1 cellular context compared by ENCODE assay signal in the genomic region with DNA sequence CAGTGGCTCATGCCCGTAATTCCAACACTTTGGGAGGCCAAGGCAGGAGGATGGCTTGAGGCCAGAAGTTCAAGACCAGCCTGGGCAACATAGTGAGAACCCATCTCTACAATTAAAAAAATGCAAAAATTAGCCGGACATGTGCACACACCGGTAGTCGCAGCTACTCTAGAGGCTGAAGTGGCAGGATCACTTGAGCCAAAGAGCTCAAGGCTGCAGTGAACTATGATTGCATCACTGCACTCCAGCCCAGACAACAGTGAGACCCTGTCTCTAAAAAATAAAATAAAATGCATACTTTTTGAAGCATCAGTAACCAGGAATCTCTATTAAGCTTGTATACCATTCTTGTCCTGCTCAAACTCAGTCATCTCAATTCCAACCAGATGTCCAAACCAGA.
TF ChIP-seq lines count a peak whose summit lies in the region.

No MANE protein-coding gene starts in this region.

TF ChIP-seq in GM23338, 12 proteins besides CTCF, POLR2A, EP300 and RAD21 (continued from another document):
- TF ChIP-seq, protein P1, sequence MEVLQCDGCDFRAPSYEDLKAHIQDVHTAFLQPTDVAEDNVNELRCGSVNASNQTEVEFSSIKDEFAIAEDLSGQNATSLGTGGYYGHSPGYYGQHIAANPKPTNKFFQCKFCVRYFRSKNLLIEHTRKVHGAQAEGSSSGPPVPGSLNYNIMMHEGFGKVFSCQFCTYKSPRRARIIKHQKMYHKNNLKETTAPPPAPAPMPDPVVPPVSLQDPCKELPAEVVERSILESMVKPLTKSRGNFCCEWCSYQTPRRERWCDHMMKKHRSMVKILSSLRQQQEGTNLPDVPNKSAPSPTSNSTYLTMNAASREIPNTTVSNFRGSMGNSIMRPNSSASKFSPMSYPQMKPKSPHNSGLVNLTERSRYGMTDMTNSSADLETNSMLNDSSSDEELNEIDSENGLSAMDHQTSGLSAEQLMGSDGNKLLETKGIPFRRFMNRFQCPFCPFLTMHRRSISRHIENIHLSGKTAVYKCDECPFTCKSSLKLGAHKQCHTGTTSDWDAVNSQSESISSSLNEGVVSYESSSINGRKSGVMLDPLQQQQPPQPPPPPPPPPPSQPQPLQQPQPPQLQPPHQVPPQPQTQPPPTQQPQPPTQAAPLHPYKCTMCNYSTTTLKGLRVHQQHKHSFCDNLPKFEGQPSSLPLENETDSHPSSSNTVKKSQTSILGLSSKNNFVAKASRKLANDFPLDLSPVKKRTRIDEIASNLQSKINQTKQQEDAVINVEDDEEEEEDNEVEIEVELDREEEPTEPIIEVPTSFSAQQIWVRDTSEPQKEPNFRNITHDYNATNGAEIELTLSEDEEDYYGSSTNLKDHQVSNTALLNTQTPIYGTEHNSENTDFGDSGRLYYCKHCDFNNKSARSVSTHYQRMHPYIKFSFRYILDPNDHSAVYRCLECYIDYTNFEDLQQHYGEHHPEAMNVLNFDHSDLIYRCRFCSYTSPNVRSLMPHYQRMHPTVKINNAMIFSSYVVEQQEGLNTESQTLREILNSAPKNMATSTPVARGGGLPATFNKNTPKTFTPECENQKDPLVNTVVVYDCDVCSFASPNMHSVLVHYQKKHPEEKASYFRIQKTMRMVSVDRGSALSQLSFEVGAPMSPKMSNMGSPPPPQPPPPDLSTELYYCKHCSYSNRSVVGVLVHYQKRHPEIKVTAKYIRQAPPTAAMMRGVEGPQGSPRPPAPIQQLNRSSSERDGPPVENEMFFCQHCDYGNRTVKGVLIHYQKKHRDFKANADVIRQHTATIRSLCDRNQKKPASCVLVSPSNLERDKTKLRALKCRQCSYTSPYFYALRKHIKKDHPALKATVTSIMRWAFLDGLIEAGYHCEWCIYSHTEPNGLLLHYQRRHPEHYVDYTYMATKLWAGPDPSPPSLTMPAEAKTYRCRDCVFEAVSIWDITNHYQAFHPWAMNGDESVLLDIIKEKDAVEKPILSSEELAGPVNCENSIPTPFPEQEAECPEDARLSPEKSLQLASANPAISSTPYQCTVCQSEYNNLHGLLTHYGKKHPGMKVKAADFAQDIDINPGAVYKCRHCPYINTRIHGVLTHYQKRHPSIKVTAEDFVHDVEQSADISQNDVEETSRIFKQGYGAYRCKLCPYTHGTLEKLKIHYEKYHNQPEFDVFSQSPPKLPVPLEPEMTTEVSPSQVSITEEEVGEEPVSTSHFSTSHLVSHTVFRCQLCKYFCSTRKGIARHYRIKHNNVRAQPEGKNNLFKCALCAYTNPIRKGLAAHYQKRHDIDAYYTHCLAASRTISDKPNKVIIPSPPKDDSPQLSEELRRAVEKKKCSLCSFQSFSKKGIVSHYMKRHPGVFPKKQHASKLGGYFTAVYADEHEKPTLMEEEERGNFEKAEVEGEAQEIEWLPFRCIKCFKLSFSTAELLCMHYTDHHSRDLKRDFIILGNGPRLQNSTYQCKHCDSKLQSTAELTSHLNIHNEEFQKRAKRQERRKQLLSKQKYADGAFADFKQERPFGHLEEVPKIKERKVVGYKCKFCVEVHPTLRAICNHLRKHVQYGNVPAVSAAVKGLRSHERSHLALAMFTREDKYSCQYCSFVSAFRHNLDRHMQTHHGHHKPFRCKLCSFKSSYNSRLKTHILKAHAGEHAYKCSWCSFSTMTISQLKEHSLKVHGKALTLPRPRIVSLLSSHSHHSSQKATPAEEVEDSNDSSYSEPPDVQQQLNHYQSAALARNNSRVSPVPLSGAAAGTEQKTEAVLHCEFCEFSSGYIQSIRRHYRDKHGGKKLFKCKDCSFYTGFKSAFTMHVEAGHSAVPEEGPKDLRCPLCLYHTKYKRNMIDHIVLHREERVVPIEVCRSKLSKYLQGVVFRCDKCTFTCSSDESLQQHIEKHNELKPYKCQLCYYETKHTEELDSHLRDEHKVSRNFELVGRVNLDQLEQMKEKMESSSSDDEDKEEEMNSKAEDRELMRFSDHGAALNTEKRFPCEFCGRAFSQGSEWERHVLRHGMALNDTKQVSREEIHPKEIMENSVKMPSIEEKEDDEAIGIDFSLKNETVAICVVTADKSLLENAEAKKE (CRISPR knock-in tag; IDR thresholded peaks at IDR 0.05), result no peak
- TF ChIP-seq JUNB (IDR thresholded peaks at IDR 0.05; ENCODE audit: unreplicated experiment) (no peak), EZH2phosphoT487 (IDR thresholded peaks at IDR 0.05; ENCODE audit: unreplicated experiment) (no peak), NANOG (IDR thresholded peaks at IDR 0.05; ENCODE audit: borderline replicate concordance) (no peak), EZH2 (IDR thresholded peaks at IDR 0.05; ENCODE audit: low read depth, unreplicated experiment) (no peak), CREB1 (CRISPR knock-in tag; IDR thresholded peaks at IDR 0.05; ENCODE audit: low read depth) (no peak)
